Comparison of ENCODE assay signal across 10 cellular contexts in genomic region chr2:209696836-209697711, GRCh38.
DNase-seq lines count a peak whose midpoint lies in the region; ATAC-seq and TF ChIP-seq lines count a peak whose summit lies in the region.
"Had no signal": no experiment of that assay in that cellular context is flagged by ENCODE, and none has a peak within 500 bp of the region (broad histone marks: within the 10 kb centered on the region; RNA-seq: fewer than 3 reads in every experiment).

No MANE protein-coding gene starts in this region.

- peaks cover 21% of the 10 kb centered on the region for H3K27me3 Mint-ChIP-seq in mesothelial cell of epicardium (ENCODE audit: low read depth)

- TF ChIP-seq CTCF in mesothelial cell of epicardium (IDR thresholded peaks at IDR 0.05; ENCODE audit: unreplicated experiment), result no peak

- H3K36me3 Mint-ChIP-seq in mesothelial cell of epicardium, result no peaks in the 10 kb centered on the region

- DNase-seq in EH (ENCODE audit: low read depth) (peak; percentile 32), GM19240 (ENCODE audit: insufficient read length, low spot score) (peak; percentile 1), HT1080 (ENCODE audit: low read depth) (peak; percentile 34), mesothelial cell of epicardium (ENCODE audit: low spot score in 2 of 2, unreplicated experiment in 2 of 2) (no peak), GDM1 (lab: John Stamatoyannopoulos, UW) (no peak), superior temporal gyrus (ENCODE audit: extremely low spot score) (no peak), amygdala (lab: John Stamatoyannopoulos, UW) (no peak)
- DNase-seq: brain microvascular endothelial cell, mesenchymal stem cell had no signal

- peak; percentile 69 for ATAC-seq in HG02840 (IDR thresholded peaks at IDR 0.05; ENCODE audit: low FRiP score, unreplicated experiment)

- peaks cover 6% of the 10 kb centered on the region for H3K4me1 Mint-ChIP-seq in mesothelial cell of epicardium

- no peak overlapping the region for H3K4me3 Mint-ChIP-seq in mesothelial cell of epicardium

- peaks cover 4% of the 10 kb centered on the region for H3K9me3 Mint-ChIP-seq in mesothelial cell of epicardium

- H3K27ac Mint-ChIP-seq in mesothelial cell of epicardium, result no peak overlapping the region

Comparison
In these comparisons a context has a peak if more than half of its experiments do, and no peak if none do; other contexts are left out.
1. DNase-seq: peak in EH (single experiment), GM19240 (single experiment) and HT1080 (single experiment); none in mesothelial cell of epicardium (0 of 2), GDM1 (single experiment), superior temporal gyrus (single experiment) and amygdala (0 of 56).